In the genomic region with DNA sequence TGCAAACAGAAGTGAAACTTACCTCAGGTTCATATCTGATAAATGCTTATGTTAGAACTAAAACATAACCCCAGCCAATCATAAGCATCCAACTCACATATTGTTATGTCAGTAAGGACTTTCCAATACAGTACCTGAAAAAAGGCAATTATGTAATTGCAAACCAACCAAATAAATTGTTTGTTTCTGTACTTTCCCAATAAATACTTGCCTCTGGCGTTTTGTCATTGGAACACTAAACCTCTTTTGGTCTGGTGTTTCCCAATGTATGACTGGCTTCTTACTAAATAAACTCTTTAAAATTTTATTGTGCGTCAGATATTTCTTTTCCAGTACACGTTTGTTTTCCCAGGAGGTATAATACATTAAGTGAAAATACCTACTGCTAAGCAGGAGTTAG, we compare ENCODE assay signal across 23 cellular contexts. TPM values are rescaled to one million over a fixed set of nuclear protein-coding genes. Genes with fewer than 3 reads are reported as not detected.
"Had no signal": no experiment of that assay in that cellular context is flagged by ENCODE, and none has a peak within 500 bp of the region (broad histone marks: within the 10 kb centered on the region; RNA-seq: fewer than 3 reads in every experiment).

No MANE protein-coding gene starts in this region.

- H3K27ac ChIP-seq: neutrophil, ovary, right atrium auricular region, thyroid gland, upper lobe of right lung had no signal

- H3K27me3 ChIP-seq: ovary, right atrium auricular region, thyroid gland, upper lobe of right lung had no signal

- H3K4me1 ChIP-seq: thyroid gland had no signal

- H3K4me3 ChIP-seq: left ventricle myocardium inferior, ovary, prostate gland, right atrium auricular region, thyroid gland, upper lobe of right lung had no signal

- FAIRE-seq: endometrium, frontal cortex had no signal

- DNase-seq: activated CD4-positive, alpha-beta memory T cell treated with anti-CD3 and anti-CD28 coated beads for 36 hours; activated CD4-positive, alpha-beta T cell treated with anti-CD3 and anti-CD28 coated beads for 48 hours; activated CD4-positive, CD25-positive, alpha-beta regulatory T cell; activated naive CD4-positive, alpha-beta T cell treated with Interleukin-2 at 50 U/mL for 16 hours; activated naive CD8-positive, alpha-beta T cell treated with anti-CD3 and anti-CD28 coated beads for 36 hours; activated T-cell treated with anti-CD3 and anti-CD28 coated beads, Interleukin-2, amount 50 U/mL, for 48 hours; cerebellar nuclear complex; cortex of kidney; effector CD4-positive, alpha-beta T cell; hippocampal formation; left ventricle myocardium inferior; ovary; stimulated activated CD4-positive, alpha-beta T cell treated with anti-CD3 and anti-CD28 coated beads, Interleukin-4, amount 100 ng/mL, for 4 hours; substantia nigra; T-helper 9 cell; thyroid gland; upper lobe of right lung had no signal

- ATAC-seq: upper lobe of right lung had no signal

- H3K9me3 ChIP-seq: left ventricle myocardium inferior, neutrophil, ovary, prostate gland, right atrium auricular region, thyroid gland, upper lobe of right lung had no signal

- H3K36me3 ChIP-seq: left ventricle myocardium inferior, neutrophil, ovary, prostate gland, right atrium auricular region, thyroid gland, upper lobe of right lung had no signal

RNA-seq across cellular contexts. Expression of gene PTPRB, which starts 6.7 kb away (rescaled TPM):
- total RNA-seq: activated CD4-positive, alpha-beta memory T cell treated with anti-CD3 and anti-CD28 coated beads for 36 hours; activated naive CD8-positive, alpha-beta T cell treated with anti-CD3 and anti-CD28 coated beads for 36 hours; T-helper 1 cell treated with Interleukin-12 subunit alpha and Interleukin-12 subunit beta and Interleukin-4 antibody, amounts not matched to agents 30 ng/mL and 1 ng/mL, for 36 hours had no signal
